Comparison of ENCODE assay signal across 9 cellular contexts in genomic region chr21:44836666-44837471, GRCh38. TPM values are rescaled to one million over a fixed set of nuclear protein-coding genes. Genes with fewer than 3 reads are reported as not detected.
DNase-seq lines count a peak whose midpoint lies in the region; ATAC-seq, FAIRE-seq and TF ChIP-seq lines count a peak whose summit lies in the region.
"Had no signal": no experiment of that assay in that cellular context is flagged by ENCODE, and none has a peak within 500 bp of the region (broad histone marks: within the 10 kb centered on the region; RNA-seq: fewer than 3 reads in every experiment).

No MANE protein-coding gene starts in this region.

- no peaks in the 10 kb centered on the region for H3K79me2 ChIP-seq in PC-9 (ENCODE audit: low read depth)

- FAIRE-seq in GM12892 (lab: Jason Lieb, UNC): no peak

- no peaks in the 10 kb centered on the region for H3K9me3 ChIP-seq in PC-9 (ENCODE audit: insufficient read depth, low read depth)
- H3K9me3 ChIP-seq in heart left ventricle: no peaks in the 10 kb centered on the region
- H3K9me3 ChIP-seq in upper lobe of right lung: no peaks in the 10 kb centered on the region

- peaks cover 5% of the 10 kb centered on the region for H3K4me1 Mint-ChIP-seq in MCF 10A (ENCODE audit: insufficient read depth, unreplicated experiment)
- H3K4me1 Mint-ChIP-seq: activated naive CD4-positive, alpha-beta T cell treated with anti-CD3 and anti-CD28 coated beads, Interleukin-2, amount 50 U/mL, for 24 hours had no signal

- CTCF ChIA-PET in MCF 10A (lab: Yijun Ruan, JAX) (no interaction called here), PC-9 (lab: Charles Lee) (interaction anchor here (0.5 to 0.6 kb wide), 2 partner anchors 439 to 468 kb away, joined by 3 to 12 read pairs; no protein-coding TSS in a partner anchor)

- TF ChIP-seq POLR2A in heart left ventricle (IDR thresholded peaks at IDR 0.05) (no peak), GM12892 (IDR thresholded peaks at IDR 0.05; ENCODE audit: low read depth, low read length) (no peak)

- WGBS in heart left ventricle, 4 donors: 62 to 78% (median 66%) methylated on average over 17 to 37 of the region's 37 CpGs

- H3K27me3 ChIP-seq in PC-9 (ENCODE audit: insufficient read depth, low read depth) (no peaks in the 10 kb centered on the region), heart left ventricle (no peaks in the 10 kb centered on the region), upper lobe of right lung (no peaks in the 10 kb centered on the region)

- H3K36me3 Mint-ChIP-seq in MCF 10A (ENCODE audit: insufficient read depth, unreplicated experiment): no peaks in the 10 kb centered on the region
- H3K36me3 Mint-ChIP-seq: activated naive CD4-positive, alpha-beta T cell treated with anti-CD3 and anti-CD28 coated beads, Interleukin-2, amount 50 U/mL, for 24 hours had no signal

- intact Hi-C loops in MCF 10A (cut with micrococcal nuclease): no loop called here
- intact Hi-C loops in PC-9 (cut with micrococcal nuclease; ENCODE audit: unreplicated experiment): no loop called here
- intact Hi-C loops in heart left ventricle (cut with DNase I): no loop called here
- intact Hi-C loops in upper lobe of right lung (cut with DNase I): no loop called here

- no peaks in the 10 kb centered on the region for H3K27me3 Mint-ChIP-seq in MCF 10A (ENCODE audit: insufficient read depth, unreplicated experiment)

- no peaks in the 10 kb centered on the region; the same call in 1 of the 2 replicates for H4K20me1 ChIP-seq in PC-9 (ENCODE audit: insufficient read depth)

- H3K9me3 Mint-ChIP-seq in MCF 10A (ENCODE audit: unreplicated experiment): no peaks in the 10 kb centered on the region
- H3K9me3 Mint-ChIP-seq: activated naive CD4-positive, alpha-beta T cell treated with anti-CD3 and anti-CD28 coated beads, Interleukin-2, amount 50 U/mL, for 24 hours had no signal

- H2AFZ ChIP-seq in PC-9: no peak overlapping the region

- DNase-seq in T47D (ENCODE audit: low read depth in 1 of 2, low spot score in 1 of 2) (peak; percentile 58 to 84), MCF 10A (ENCODE audit: unreplicated experiment) (no peak), PC-9 (peak; percentile 49 to 63), heart left ventricle (peak in 1 of 5 donors; percentile 59), upper lobe of right lung (no peak), GM12892 (ENCODE audit: insufficient read length) (no peak)
- no peak for DNase-seq in stimulated activated CD4-positive, alpha-beta T cell treated with anti-CD3 and anti-CD28 coated beads, Interleukin-1b, Interleukin-23, amount 100 ng/mL, for 48 hours

- no peaks in the 10 kb centered on the region; the same call in 1 of the 2 replicates for H3K4me1 ChIP-seq in PC-9 (replicated peaks; ENCODE audit: insufficient read depth)
- H3K4me1 ChIP-seq in heart left ventricle: peaks cover 0 to 8% (median 4%) of the 10 kb centered on the region in 12 donors
- H3K4me1 ChIP-seq in upper lobe of right lung: no peaks in the 10 kb centered on the region

- no peaks in the 10 kb centered on the region for H3K9me2 ChIP-seq in PC-9 (ENCODE audit: insufficient read depth)

- H3K27ac Mint-ChIP-seq in MCF 10A (ENCODE audit: low read depth, unreplicated experiment): no peak overlapping the region
- H3K27ac Mint-ChIP-seq: activated naive CD4-positive, alpha-beta T cell treated with anti-CD3 and anti-CD28 coated beads, Interleukin-2, amount 50 U/mL, for 24 hours had no signal

- no peak overlapping the region for H3K4me3 Mint-ChIP-seq in MCF 10A (ENCODE audit: unreplicated experiment)
- H3K4me3 Mint-ChIP-seq: activated naive CD4-positive, alpha-beta T cell treated with anti-CD3 and anti-CD28 coated beads, Interleukin-2, amount 50 U/mL, for 24 hours had no signal

- 0 out of 2 replicates have a peak overlapping the region, but pooled peaks have one; percentile 13 for H3K4me2 ChIP-seq in PC-9

- H3K27ac ChIP-seq in PC-9 (no peak overlapping the region), heart left ventricle (no peak overlapping the region), upper lobe of right lung (no peak overlapping the region)

- ATAC-seq in heart left ventricle (peak; percentile 69 to 85 (median 76)), upper lobe of right lung (peak; percentile 79), GM19395 (IDR thresholded peaks at IDR 0.05; ENCODE audit: unreplicated experiment) (no peak)

- H3F3A ChIP-seq in PC-9 (ENCODE audit: insufficient read depth, low read depth): no peaks in the 10 kb centered on the region

- H3K4me3 ChIP-seq in PC-9 (no peak overlapping the region), heart left ventricle (no peak overlapping the region), upper lobe of right lung (no peak overlapping the region)

- no peaks in the 10 kb centered on the region for H3K36me3 ChIP-seq in PC-9 (ENCODE audit: low read depth)
- H3K36me3 ChIP-seq in heart left ventricle: no peaks in the 10 kb centered on the region
- H3K36me3 ChIP-seq in upper lobe of right lung: no peaks in the 10 kb centered on the region

- TF ChIP-seq CTCF in MCF 10A (IDR thresholded peaks at IDR 0.05; ENCODE audit: unreplicated experiment): no peak
- TF ChIP-seq CTCF in PC-9 (conservative IDR thresholded peaks at IDR 0.05): no peak
- TF ChIP-seq CTCF in heart left ventricle (IDR thresholded peaks at IDR 0.05): no peak
- no peak for TF ChIP-seq CTCF in upper lobe of right lung (IDR thresholded peaks at IDR 0.05)

- BruUV-seq in MCF 10A (replicated peaks; lab: Mats Ljungman, UMichigan) (no TSS peak), PC-9 (replicated peaks; lab: Mats Ljungman, UMichigan) (no TSS peak)

- POLR2A ChIA-PET in MCF 10A (lab: Yijun Ruan, JAX): no interaction called here
- POLR2A ChIA-PET in PC-9 (lab: Charles Lee; ENCODE audit: unreplicated experiment): no interaction called here

- in situ Hi-C loops in T47D (cut with HindIII; ENCODE audit: low pct_unique_long_range_greater_than_20kb, low sequenced_read_pairs): no loop called here

RNA-seq across cellular contexts. Expression of gene SUMO3, which starts 19.0 kb away (rescaled TPM):
- total RNA-seq in MCF 10A (2022) (59.5 and 62.3 TPM in 2 replicates), PC-9 (2021) (79.6 and 81.5 TPM in 2 replicates), heart left ventricle (10 to 100 TPM; 68.2 to 83.0 (median 78.1) TPM), upper lobe of right lung (85.0 TPM)
- polyA plus RNA-seq in heart left ventricle: 100 to 1,000 TPM in 1 of 2 donors, 10 to 100 TPM in 1; 22.0 to 108 TPM
- polyA plus RNA-seq in GM12892 (2012; ENCODE audit: missing spikeins): 84.0 TPM

RNA-seq across cellular contexts. Expression of gene UBE2G2, which starts 35.2 kb away (rescaled TPM):
- total RNA-seq in MCF 10A (2022): 122 and 147 TPM in 2 replicates
- 51.9 and 52.7 TPM in 2 replicates for total RNA-seq in PC-9 (2021)
- total RNA-seq in heart left ventricle: 10 to 100 TPM; 57.4 to 84.4 (median 71.4) TPM
- 10 to 100 TPM; 44.3 to 60.0 TPM for polyA plus RNA-seq in heart left ventricle
- total RNA-seq in upper lobe of right lung: 78.8 TPM
- polyA plus RNA-seq in GM12892 (2012; ENCODE audit: missing spikeins): 45.9 TPM

RNA-seq across cellular contexts. Expression of gene PTTG1IP, which starts 36.6 kb away (rescaled TPM):
- total RNA-seq in MCF 10A (2022) (326 and 338 TPM in 2 replicates), PC-9 (2021) (162 and 174 TPM in 2 replicates), heart left ventricle (100 to 1,000 TPM; 134 to 319 (median 172) TPM), upper lobe of right lung (244 TPM)
- polyA plus RNA-seq in heart left ventricle: 100 to 1,000 TPM; 126 to 253 TPM
- 28.2 TPM for polyA plus RNA-seq in GM12892 (2012; ENCODE audit: missing spikeins)

Comparison
In these comparisons a context has a peak if more than half of its experiments do, and no peak if none do; other contexts are left out.
1. DNase-seq: peak in T47D (2 of 2) and PC-9 (2 of 2); none in MCF 10A (single experiment), upper lobe of right lung (single experiment), stimulated activated CD4-positive, alpha-beta T cell treated with anti-CD3 and anti-CD28 coated beads, Interleukin-1b, Interleukin-23, amount 100 ng/mL, for 48 hours (single experiment) and GM12892 (single experiment).